In the genomic region with DNA sequence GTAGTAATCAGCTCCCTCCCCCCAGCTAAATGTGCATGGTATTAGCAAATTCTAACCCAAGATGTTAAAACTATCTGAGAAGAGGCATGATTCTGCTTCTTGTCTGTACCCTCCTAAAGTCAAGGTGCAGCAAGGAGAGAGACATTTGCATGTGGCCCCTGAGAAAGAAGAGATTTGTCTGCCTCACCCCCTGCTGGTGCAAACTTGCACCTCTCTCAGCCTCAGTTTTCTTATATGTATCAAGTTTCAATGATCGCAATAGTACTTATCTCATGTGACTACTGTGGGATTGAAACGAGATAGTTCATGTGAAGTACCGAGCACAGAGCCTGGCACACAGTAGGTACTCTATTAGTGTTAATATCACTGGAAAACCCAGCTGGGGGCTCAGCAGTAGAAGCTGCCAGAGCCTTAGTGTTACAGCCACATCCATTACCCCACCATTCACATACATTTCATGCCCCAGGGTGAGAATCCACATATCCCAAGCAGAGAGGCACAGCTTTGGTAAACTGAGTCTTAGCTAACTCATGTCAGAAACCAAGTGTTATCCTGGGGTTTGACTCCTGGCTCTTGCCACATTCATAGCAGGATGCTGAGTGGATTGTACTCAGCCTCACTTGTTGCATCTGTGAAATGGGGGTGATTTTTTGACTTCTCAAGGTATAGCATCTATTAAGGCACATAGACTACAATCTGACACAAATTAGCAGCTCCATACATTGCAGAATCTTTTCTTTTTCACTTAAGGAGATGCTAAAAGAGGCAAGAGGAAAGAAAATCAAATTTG, we compare ENCODE assay signal across 1 cellular context.
TF ChIP-seq lines count a peak whose summit lies in the region.

No MANE protein-coding gene starts in this region.

TF ChIP-seq in GM12878, 131 proteins besides CTCF, POLR2A, EP300 and RAD21:
- TF ChIP-seq CUX1 (IDR thresholded peaks at IDR 0.05; ENCODE audit: insufficient replicate concordance, low read depth, low read length) (peak; percentile 29), YY1 (IDR thresholded peaks at IDR 0.05; ENCODE audit: low read depth, low read length) (peak; percentile 54; the same call in 1 of the 2 replicates), SMAD5 (IDR thresholded peaks at IDR 0.05; ENCODE audit: low read depth) (no peak), RUNX3 (IDR thresholded peaks at IDR 0.05; ENCODE audit: low read length) (peak; percentile 31; the same call in 1 of the 2 replicates), POU2F2 (IDR thresholded peaks at IDR 0.05; ENCODE audit: borderline replicate concordance, low read depth, low read length) (peak; percentile 93), TBL1XR1 (IDR thresholded peaks at IDR 0.05; ENCODE audit: low read depth, low read length) (0 out of 2 replicates have a peak, but pooled peaks have one; percentile 26), BHLHE40 (IDR thresholded peaks at IDR 0.05; ENCODE audit: borderline replicate concordance in 1 of 2, low read depth in 2 of 2, low read length in 1 of 2) (no peak), BCL11A (IDR thresholded peaks at IDR 0.05; ENCODE audit: low read depth, low read length) (no peak), SMC3 (IDR thresholded peaks at IDR 0.05; ENCODE audit: borderline replicate concordance, low read length) (peak; percentile 73; the same call in 1 of the 2 replicates), ZBTB4 (CRISPR knock-in tag; IDR thresholded peaks at IDR 0.05) (no peak)
TF ChIP-seq in GM12878: peak in this region for 6.
